ENCODE assay signal across 22 cellular contexts in genomic region chr5:137470921-137471220, GRCh38. TPM values are rescaled to one million over a fixed set of nuclear protein-coding genes. Genes with fewer than 3 reads are reported as not detected.
"Had no signal": no experiment of that assay in that cellular context is flagged by ENCODE, and none has a peak within 500 bp of the region (broad histone marks: within the 10 kb centered on the region; RNA-seq: fewer than 3 reads in every experiment).

No MANE protein-coding gene starts in this region.

- H3K4me3 Mint-ChIP-seq: activated CD4-positive, alpha-beta memory T cell treated with anti-CD3 and anti-CD28 coated beads, Interleukin-2, amount 10 ng/mL, durations not matched to agents 7 days and 5 days; activated naive CD4-positive, alpha-beta T cell treated with anti-CD3 and anti-CD28 coated beads for 36 hours; activated naive CD8-positive, alpha-beta T cell treated with anti-CD3 and anti-CD28 coated beads, Interleukin-2, amount 10 ng/mL, durations not matched to agents 7 days and 5 days; activated T-cell treated with anti-CD3 and anti-CD28 coated beads, Interleukin-2, amount 50 U/mL, for 72 hours; natural killer cell treated with Interleukin-12 subunit alpha and Interleukin-12 subunit beta and Interleukin-15 and Interleukin-18, amount 100 ng/mL, for 72 hours; T-helper 1 cell treated with Interleukin-12 subunit alpha and Interleukin-12 subunit beta and Interleukin-4 antibody, amounts not matched to agents 30 μg/mL and 1 μg/mL, for 36 hours; type B pancreatic cell had no signal

- FAIRE-seq: islet of Langerhans had no signal

- H3K36me3 ChIP-seq: heart left ventricle, neutrophil, spleen, thoracic aorta, vagina had no signal

- H3K27ac ChIP-seq: heart left ventricle, neutrophil, spleen, thoracic aorta, vagina had no signal

- H3K36me3 Mint-ChIP-seq: activated naive CD8-positive, alpha-beta T cell treated with anti-CD3 and anti-CD28 coated beads, Interleukin-2, amount 10 ng/mL, durations not matched to agents 7 days and 5 days; natural killer cell treated with Interleukin-12 subunit alpha and Interleukin-12 subunit beta and Interleukin-15 and Interleukin-18, amount 100 ng/mL, for 72 hours; type B pancreatic cell had no signal

- H3K4me1 Mint-ChIP-seq: activated CD4-positive, alpha-beta memory T cell treated with anti-CD3 and anti-CD28 coated beads, Interleukin-2, amount 10 ng/mL, durations not matched to agents 7 days and 5 days; activated naive CD8-positive, alpha-beta T cell treated with anti-CD3 and anti-CD28 coated beads, Interleukin-2, amount 10 ng/mL, durations not matched to agents 7 days and 5 days had no signal

- H3K4me3 ChIP-seq: heart left ventricle, spleen, thoracic aorta, vagina had no signal

- H3K9me3 Mint-ChIP-seq: activated CD4-positive, alpha-beta memory T cell treated with anti-CD3 and anti-CD28 coated beads, Interleukin-2, amount 10 ng/mL, durations not matched to agents 7 days and 5 days; activated naive CD4-positive, alpha-beta T cell treated with anti-CD3 and anti-CD28 coated beads for 36 hours; activated naive CD8-positive, alpha-beta T cell treated with anti-CD3 and anti-CD28 coated beads, Interleukin-2, amount 10 ng/mL, durations not matched to agents 7 days and 5 days; activated T-cell treated with anti-CD3 and anti-CD28 coated beads, Interleukin-2, amount 50 U/mL, for 72 hours; natural killer cell treated with Interleukin-12 subunit alpha and Interleukin-12 subunit beta and Interleukin-15 and Interleukin-18, amount 100 ng/mL, for 72 hours; T-helper 1 cell treated with Interleukin-12 subunit alpha and Interleukin-12 subunit beta and Interleukin-4 antibody, amounts not matched to agents 30 μg/mL and 1 μg/mL, for 36 hours; type B pancreatic cell had no signal

- ATAC-seq: activated T-cell treated with anti-CD3 and anti-CD28 coated beads, Interleukin-2, amount 50 U/mL, for 72 hours; esophagus mucosa; left ventricle myocardium superior; natural killer cell treated with Interleukin-12 subunit alpha and Interleukin-12 subunit beta and Interleukin-15 and Interleukin-18, amount 100 ng/mL, for 72 hours had no signal

- H3K4me1 ChIP-seq: heart left ventricle, spleen, vagina had no signal

- H3K9me3 ChIP-seq: heart left ventricle, neutrophil, spleen, thoracic aorta, vagina had no signal

- H3K27ac Mint-ChIP-seq: activated CD4-positive, alpha-beta memory T cell treated with anti-CD3 and anti-CD28 coated beads, Interleukin-2, amount 10 ng/mL, durations not matched to agents 7 days and 5 days; activated naive CD4-positive, alpha-beta T cell treated with anti-CD3 and anti-CD28 coated beads for 36 hours; activated naive CD8-positive, alpha-beta T cell treated with anti-CD3 and anti-CD28 coated beads, Interleukin-2, amount 10 ng/mL, durations not matched to agents 7 days and 5 days; activated T-cell treated with anti-CD3 and anti-CD28 coated beads, Interleukin-2, amount 50 U/mL, for 72 hours; natural killer cell treated with Interleukin-12 subunit alpha and Interleukin-12 subunit beta and Interleukin-15 and Interleukin-18, amount 100 ng/mL, for 72 hours; T-helper 1 cell treated with Interleukin-12 subunit alpha and Interleukin-12 subunit beta and Interleukin-4 antibody, amounts not matched to agents 30 μg/mL and 1 μg/mL, for 36 hours; type B pancreatic cell had no signal

- H3K27me3 ChIP-seq: heart left ventricle, vagina had no signal

- DNase-seq: activated CD4-positive, alpha-beta memory T cell treated with anti-CD3 and anti-CD28 coated beads, Interleukin-2, amount 10 ng/mL, durations not matched to agents 7 days and 5 days; activated CD4-positive, alpha-beta T cell treated with anti-CD3 and anti-CD28 coated beads for 4 hours; activated CD4-positive, CD25-positive, alpha-beta regulatory T cell; activated effector memory CD4-positive, alpha-beta T cell treated with Interleukin-2 at 50 U/mL for 16 hours; activated naive CD4-positive, alpha-beta T cell treated with anti-CD3 and anti-CD28 coated beads for 36 hours; activated naive CD8-positive, alpha-beta T cell treated with anti-CD3 and anti-CD28 coated beads, Interleukin-2, amount 10 ng/mL, durations not matched to agents 7 days and 5 days; activated T-cell treated with anti-CD3 and anti-CD28 coated beads, Interleukin-2, amount 50 U/mL, for 72 hours; effector CD8-positive, alpha-beta T cell; left ventricle myocardium superior; midbrain; spleen; stimulated activated CD4-positive, alpha-beta T cell treated with anti-CD3 and anti-CD28 coated beads, Interleukin-4, amount 100 ng/mL, for 1 hour; stimulated activated naive CD4-positive, alpha-beta T cell had no signal

RNA-seq across cellular contexts. Expression of gene SPOCK1, which starts 28.3 kb away (rescaled TPM):
- total RNA-seq: activated naive CD8-positive, alpha-beta T cell treated with anti-CD3 and anti-CD28 coated beads, Interleukin-2, amount 10 ng/mL, durations not matched to agents 7 days and 5 days; activated T-cell treated with anti-CD3 and anti-CD28 coated beads, Interleukin-2, amount 50 U/mL, for 72 hours; natural killer cell treated with Interleukin-12 subunit alpha and Interleukin-12 subunit beta and Interleukin-15 and Interleukin-18, amount 100 ng/mL, for 72 hours had no signal
